ENCODE assay signal across 8 cellular contexts in genomic region chr2:15939556-15939853, GRCh38. TPM values are rescaled to one million over a fixed set of nuclear protein-coding genes. Genes with fewer than 3 reads are reported as not detected.
DNase-seq lines count a peak whose midpoint lies in the region; ATAC-seq, FAIRE-seq and TF ChIP-seq lines count a peak whose summit lies in the region.

No MANE protein-coding gene starts in this region.

- FAIRE-seq in GM12892 (lab: Jason Lieb, UNC), result no peak

- no peak for TF ChIP-seq POLR2A in GM12892 (IDR thresholded peaks at IDR 0.05; ENCODE audit: low read depth, low read length)
- TF ChIP-seq POLR2A in tibial nerve (IDR thresholded peaks at IDR 0.05), result no peak

- no peaks in the 10 kb centered on the region for H3K36me3 Mint-ChIP-seq in activated naive CD8-positive, alpha-beta T cell treated with anti-CD3 and anti-CD28 coated beads, Interleukin-2, amount 10 ng/mL, durations not matched to agents 7 days and 5 days

- H3K4me3 Mint-ChIP-seq in activated naive CD8-positive, alpha-beta T cell treated with anti-CD3 and anti-CD28 coated beads, Interleukin-2, amount 10 ng/mL, durations not matched to agents 7 days and 5 days, result peak overlapping the region; percentile 54

- no peak overlapping the region for H3K27ac Mint-ChIP-seq in activated naive CD8-positive, alpha-beta T cell treated with anti-CD3 and anti-CD28 coated beads, Interleukin-2, amount 10 ng/mL, durations not matched to agents 7 days and 5 days

- 3 to 4% methylated on average over 20 to 21 of the region's 21 CpGs for WGBS in tibial nerve, 2 donors

- ATAC-seq in HG02759 (IDR thresholded peaks at IDR 0.05; ENCODE audit: unreplicated experiment) (peak; percentile 78), HG03469 (IDR thresholded peaks at IDR 0.05; ENCODE audit: unreplicated experiment) (no peak), HG03108 (IDR thresholded peaks at IDR 0.05; ENCODE audit: unreplicated experiment) (no peak)
- ATAC-seq in activated naive CD8-positive, alpha-beta T cell treated with anti-CD3 and anti-CD28 coated beads, Interleukin-2, amount 10 ng/mL, durations not matched to agents 7 days and 5 days (ENCODE audit: low read depth), result peak; percentile 69

- H3K4me1 Mint-ChIP-seq in activated naive CD8-positive, alpha-beta T cell treated with anti-CD3 and anti-CD28 coated beads, Interleukin-2, amount 10 ng/mL, durations not matched to agents 7 days and 5 days, result peaks cover 7% of the 10 kb centered on the region

- H3K9me3 ChIP-seq in tibial nerve, result no peaks in the 10 kb centered on the region

- H3K27ac ChIP-seq in tibial nerve, result no peak overlapping the region

- H3K27me3 ChIP-seq in kidney epithelial cell (ENCODE audit: control insufficient read depth, insufficient read depth, low read length) (peaks cover 40% of the 10 kb centered on the region), tibial nerve (peaks cover 0 to 41% of the 10 kb centered on the region in 2 donors)

- H3K9me3 Mint-ChIP-seq in activated naive CD8-positive, alpha-beta T cell treated with anti-CD3 and anti-CD28 coated beads, Interleukin-2, amount 10 ng/mL, durations not matched to agents 7 days and 5 days, result no peaks in the 10 kb centered on the region

- TF ChIP-seq EP300 in tibial nerve (IDR thresholded peaks at IDR 0.05), result no peak

- H3K4me3 ChIP-seq in kidney epithelial cell (ENCODE audit: low read depth, low read length), result peak overlapping the region; percentile 16
- H3K4me3 ChIP-seq in tibial nerve, result peak overlapping the region; percentile 35 to 63 (median 53)

- no peak for TF ChIP-seq CTCF in kidney epithelial cell (IDR thresholded peaks at IDR 0.05; ENCODE audit: insufficient read depth, low read length, poor library complexity, severe bottlenecking)
- TF ChIP-seq CTCF in tibial nerve (IDR thresholded peaks at IDR 0.05), result peak in 3 of 5 experiments; percentile 71 to 85 (median 79)

- H3K36me3 ChIP-seq in kidney epithelial cell (ENCODE audit: control insufficient read depth, insufficient read depth, low read length) (no peaks in the 10 kb centered on the region), tibial nerve (no peaks in the 10 kb centered on the region)

- H3K4me1 ChIP-seq in tibial nerve, result peaks cover 0 to 51% (median 30%) of the 10 kb centered on the region in 4 donors

- H3K27me3 Mint-ChIP-seq in activated naive CD8-positive, alpha-beta T cell treated with anti-CD3 and anti-CD28 coated beads, Interleukin-2, amount 10 ng/mL, durations not matched to agents 7 days and 5 days, result peaks cover 55% of the 10 kb centered on the region

- POLR2A ChIA-PET in activated naive CD8-positive, alpha-beta T cell treated with anti-CD3 and anti-CD28 coated beads, Interleukin-2, amount 10 ng/mL, durations not matched to agents 7 days and 5 days (lab: Charles Lee), result no interaction called here

- peak; percentile 52 for DNase-seq in GM12892 (ENCODE audit: insufficient read length)
- DNase-seq in activated naive CD8-positive, alpha-beta T cell treated with anti-CD3 and anti-CD28 coated beads, Interleukin-2, amount 10 ng/mL, durations not matched to agents 7 days and 5 days, result peak; percentile 68
- DNase-seq in kidney epithelial cell (ENCODE audit: low read depth), result no peak
- DNase-seq in tibial nerve (ENCODE audit: low spot score in 2 of 2), result no peak
- no peak for DNase-seq in SIG-M5 (lab: John Stamatoyannopoulos, UW)

RNA-seq across cellular contexts. Expression of gene MYCN, which starts 0.8 kb away (rescaled TPM):
- not detected for polyA plus RNA-seq in GM12892 (2012; ENCODE audit: missing spikeins)
- not detected for total RNA-seq in activated naive CD8-positive, alpha-beta T cell treated with anti-CD3 and anti-CD28 coated beads, Interleukin-2, amount 10 ng/mL, durations not matched to agents 7 days and 5 days
- 0.54 and 2.3 TPM in 2 replicates for total RNA-seq in kidney epithelial cell
- total RNA-seq in tibial nerve, result 1 to 10 TPM; 4.1 to 9.9 (median 6.9) TPM

Comparison
In these comparisons a context has a peak if more than half of its experiments do, and no peak if none do; other contexts are left out.
1. DNase-seq: peak in GM12892 (single experiment) and activated naive CD8-positive, alpha-beta T cell treated with anti-CD3 and anti-CD28 coated beads, Interleukin-2, amount 10 ng/mL, durations not matched to agents 7 days and 5 days (single experiment); none in kidney epithelial cell (single experiment), tibial nerve (0 of 2) and SIG-M5 (single experiment).
2. ATAC-seq: peak in HG02759 (single experiment) and activated naive CD8-positive, alpha-beta T cell treated with anti-CD3 and anti-CD28 coated beads, Interleukin-2, amount 10 ng/mL, durations not matched to agents 7 days and 5 days (single experiment); none in HG03469 (single experiment) and HG03108 (single experiment).